ENCODE assay signal across 23 cellular contexts in the genomic region with DNA sequence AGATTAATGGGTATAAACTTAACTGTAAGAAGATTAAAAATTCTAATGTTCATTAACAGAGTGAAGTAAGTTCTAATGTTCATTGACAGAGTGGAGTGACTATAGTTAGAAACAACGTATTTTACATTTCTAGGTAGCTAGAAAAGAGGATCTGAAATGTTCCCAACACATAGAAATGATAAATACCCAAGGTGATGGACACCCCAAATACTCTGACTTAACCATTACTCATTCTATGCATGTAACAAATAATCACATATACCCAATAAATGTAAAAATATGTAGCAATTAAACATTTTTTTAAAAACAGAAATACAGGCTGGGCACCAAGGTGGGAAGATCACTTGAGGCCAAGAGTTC.
A peak's percentile ranks its signal among the peaks of the same experiment; 100 is the strongest.
DNase-seq lines count a peak whose midpoint lies in the region; ATAC-seq and TF ChIP-seq lines count a peak whose summit lies in the region.
"Had no signal": no experiment of that assay in that cellular context is flagged by ENCODE, and none has a peak within 500 bp of the region (broad histone marks: within the 10 kb centered on the region; RNA-seq: fewer than 3 reads in every experiment).

No MANE protein-coding gene starts in this region.

- no peak overlapping the region for H2AFZ ChIP-seq in osteoblast (ENCODE audit: low read length)

- H3K27ac ChIP-seq in BLaER1, result no peak overlapping the region
- no peak overlapping the region for H3K27ac ChIP-seq in HEK293 (ENCODE audit: extremely low read depth, low read depth, low read length)
- peak overlapping the region; percentile 89 for H3K27ac ChIP-seq in SJCRH30
- peak overlapping the region; percentile 44 for H3K27ac ChIP-seq in osteoblast (ENCODE audit: low read depth, low read length)
- H3K27ac ChIP-seq: A549, neutrophil, skin epidermis, upper lobe of right lung had no signal

- H3K4me2 ChIP-seq in BLaER1 (0 out of 2 replicates have a peak overlapping the region, but pooled peaks have one; percentile 22), osteoblast (ENCODE audit: insufficient read depth, low read length) (peak overlapping the region; percentile 41)
- H3K4me2 ChIP-seq: A549 had no signal

- H3K36me3 ChIP-seq in BLaER1, result 0 out of 2 replicates have a peak, but pooled peaks cover 6% of the 10 kb centered on the region
- no peaks in the 10 kb centered on the region for H3K36me3 ChIP-seq in HEK293 (ENCODE audit: control insufficient read depth in 2 of 2, insufficient read depth in 1 of 2, low read length in 2 of 2)
- no peaks in the 10 kb centered on the region for H3K36me3 ChIP-seq in SJCRH30
- H3K36me3 ChIP-seq in osteoblast (ENCODE audit: insufficient read depth, low read length), result no peaks in the 10 kb centered on the region
- H3K36me3 ChIP-seq: BE2C, HAP-1, neutrophil, upper lobe of right lung had no signal

- POLR2A ChIA-PET in HEK293 (lab: Yijun Ruan, JAX), result no interaction called here

- H4K20me1 ChIP-seq in BLaER1, result peaks cover 62% of the 10 kb centered on the region; the same call in 1 of the 2 replicates
- H4K20me1 ChIP-seq in osteoblast (ENCODE audit: insufficient read depth, low read length), result no peaks in the 10 kb centered on the region

- H3K4me1 ChIP-seq in BLaER1 (peaks cover 15% of the 10 kb centered on the region), HEK293 (ENCODE audit: control insufficient read depth, insufficient read depth, low read length) (peaks cover 7% of the 10 kb centered on the region; the same call in 1 of the 2 replicates), SJCRH30 (peaks cover 64% of the 10 kb centered on the region), osteoblast (ENCODE audit: insufficient read depth, low read length) (peaks cover 33% of the 10 kb centered on the region)
- H3K4me1 ChIP-seq: upper lobe of right lung had no signal

- CTCF ChIA-PET in HEK293 (lab: Yijun Ruan, JAX), result interaction anchor here (0.6 to 1.2 kb wide), 2 partner anchors 16 to 46 kb away, joined by 3 read pairs; no protein-coding TSS in a partner anchor

- TF ChIP-seq CTCF in HEK293 (tag by site-specific recombination; IDR thresholded peaks at IDR 0.05), result no peak
- TF ChIP-seq CTCF in osteoblast (IDR thresholded peaks at IDR 0.05; ENCODE audit: extremely low read depth, low read depth, low read length), result no peak

- H3K27me3 ChIP-seq in BLaER1, result no peaks in the 10 kb centered on the region
- H3K27me3 ChIP-seq in SJCRH30, result no peaks in the 10 kb centered on the region
- H3K27me3 ChIP-seq in osteoblast (ENCODE audit: insufficient read depth, low read length), result no peaks in the 10 kb centered on the region
- H3K27me3 ChIP-seq: BE2C, neutrophil, upper lobe of right lung had no signal

- H3K9ac ChIP-seq in BLaER1, result no peak overlapping the region

- H3K79me2 ChIP-seq in osteoblast (ENCODE audit: insufficient read depth, low read length), result peaks cover 49% of the 10 kb centered on the region

- no peak for ATAC-seq in activated CD4-positive, CD25-positive, alpha-beta regulatory T cell treated with anti-CD3 and anti-CD28 coated beads, Interleukin-2, amount 50 U/mL, for 24 hours
- ATAC-seq in HG02623 (IDR thresholded peaks at IDR 0.05; ENCODE audit: unreplicated experiment) (no peak), GM18858 (IDR thresholded peaks at IDR 0.05; ENCODE audit: unreplicated experiment) (no peak)
- ATAC-seq: A549, K562, upper lobe of right lung had no signal

- H3K9me3 ChIP-seq in BLaER1 (no peaks in the 10 kb centered on the region), HEK293 (ENCODE audit: control insufficient read depth, insufficient read depth, low read depth, low read length) (no peaks in the 10 kb centered on the region), SJCRH30 (replicated peaks) (no peaks in the 10 kb centered on the region), osteoblast (ENCODE audit: low read depth, low read length) (no peaks in the 10 kb centered on the region)
- H3K9me3 ChIP-seq: A549, BE2C, HAP-1, neutrophil, upper lobe of right lung had no signal

- no peak for DNase-seq in SJCRH30
- DNase-seq in osteoblast (ENCODE audit: insufficient read length, low spot score, missing footprints), result no peak
- DNase-seq in glomerular visceral epithelial cell (ENCODE audit: extremely low spot score), result no peak
- DNase-seq: activated CD4-positive, alpha-beta T cell treated with anti-CD3 and anti-CD28 coated beads, Interleukin-2, amount 10 ng/mL, durations not matched to agents 24 days and 14 days; anterior cingulate cortex; BE2C; DMS79; MM.1S; NCI-H1436 treated with DMSO at 0.1 percent for 48 hours; NCI-H510A treated with DMSO at 0.1 percent for 48 hours; T-helper 2 cell; upper lobe of right lung had no signal

- no peak overlapping the region for H3K4me3 ChIP-seq in BLaER1
- no peak overlapping the region for H3K4me3 ChIP-seq in HEK293 (ENCODE audit: low read depth, low read length)
- H3K4me3 ChIP-seq in SJCRH30, result peak overlapping the region; percentile 3
- no peak overlapping the region for H3K4me3 ChIP-seq in osteoblast (ENCODE audit: insufficient read depth, low read length)
- H3K4me3 ChIP-seq: A549, HAP-1, K562, lung, skin epidermis, upper lobe of right lung had no signal

TF ChIP-seq in HEK293, 187 proteins besides CTCF, POLR2A, EP300 and RAD21:
- TF ChIP-seq ZNF843 (tag by site-specific recombination; IDR thresholded peaks at IDR 0.05), result 0 out of 2 replicates have a peak, but pooled peaks have one; percentile 2
- no peak for TF ChIP-seq ZNF37A (tag by site-specific recombination; IDR thresholded peaks at IDR 0.05)
- no peak for TF ChIP-seq ZNF747 (tag by site-specific recombination; IDR thresholded peaks at IDR 0.05)
- TF ChIP-seq OVOL3 (tag by site-specific recombination; IDR thresholded peaks at IDR 0.05), result peak; percentile 9; the same call in 1 of the 2 replicates

Comparison
In these comparisons a context has a peak if more than half of its experiments do, and no peak if none do; other contexts are left out.
1. H3K27ac ChIP-seq: peak in SJCRH30 (single experiment) and osteoblast (single experiment); none in BLaER1 (single experiment) and HEK293 (single experiment).